Comparison of ENCODE assay signal across 8 cellular contexts in genomic region chrX:85003655-85004244, GRCh38. TPM values are rescaled to one million over a fixed set of nuclear protein-coding genes. Genes with fewer than 3 reads are reported as not detected.
A peak's percentile ranks its signal among the peaks of the same experiment; 100 is the strongest.
DNase-seq lines count a peak whose midpoint lies in the region; ATAC-seq and TF ChIP-seq lines count a peak whose summit lies in the region.

TSS of gene APOOL (plus strand) at chrX:85003877. CDS start at chrX:85003913, 36 bp downstream.

- H3K4me1 ChIP-seq in heart left ventricle: peaks cover 0 to 8% (median 0%) of the 10 kb centered on the region in 12 donors

- no peak for TF ChIP-seq POLR2A in heart left ventricle (IDR thresholded peaks at IDR 0.05)

- H3K9me3 Mint-ChIP-seq in type B pancreatic cell: no peaks in the 10 kb centered on the region

- peaks cover 5% of the 10 kb centered on the region for H3K36me3 Mint-ChIP-seq in type B pancreatic cell

- peak within 1 kb of the TSS; percentile 90 for H3K4me3 Mint-ChIP-seq in type B pancreatic cell

- WGBS in heart left ventricle, 4 donors: 0 to 54% (median 23%) methylated on average over 21 to 24 of the region's 24 CpGs

- peaks cover 0 to 4% (median 0%) of the 10 kb centered on the region in 9 donors for H3K27me3 ChIP-seq in heart left ventricle

- peak within 1 kb of the TSS; percentile 94 for H3K27ac Mint-ChIP-seq in type B pancreatic cell

- H3K27ac ChIP-seq in heart left ventricle: peak within 1 kb of the TSS in 11 of 12 donors; percentile 23 to 74 (median 54)

- no peaks in the 10 kb centered on the region for H3K9me3 ChIP-seq in heart left ventricle

- peak; percentile 98 for ATAC-seq in HG02642 (IDR thresholded peaks at IDR 0.05; ENCODE audit: poor library complexity, unreplicated experiment)
- peak; percentile 99 to 100 (median 100) for ATAC-seq in heart left ventricle

- H3K27me3 Mint-ChIP-seq in type B pancreatic cell: no peaks in the 10 kb centered on the region

- peak; percentile 63 for DNase-seq in GM10266 (ENCODE audit: extremely low spot score)
- DNase-seq in NCI-H128 (lab: John Stamatoyannopoulos, UW; ENCODE audit: unreplicated experiment): peak; percentile 20
- DNase-seq in SW 1271 (lab: John Stamatoyannopoulos, UW): peak; percentile 13 to 63
- peak; percentile 55 for DNase-seq in activated naive CD8-positive, alpha-beta T cell treated with anti-CD3 and anti-CD28 coated beads, Interleukin-2, amount 50 U/mL, for 16 hours (ENCODE audit: low read depth, low spot score)
- peak; percentile 86 to 90 (median 89) for DNase-seq in heart left ventricle
- DNase-seq in pons (ENCODE audit: low spot score): peak; percentile 87
- peak; percentile 77 for DNase-seq in type B pancreatic cell (ENCODE audit: extremely low spot score, unreplicated experiment)

- TF ChIP-seq CTCF in GM10266 (IDR thresholded peaks at IDR 0.05; ENCODE audit: control insufficient read depth, insufficient read depth, low read depth, missing control alignments) (no peak), heart left ventricle (IDR thresholded peaks at IDR 0.05) (no peak), type B pancreatic cell (conservative IDR thresholded peaks at IDR 0.05) (no peak)

- H3K36me3 ChIP-seq in heart left ventricle: no peaks in the 10 kb centered on the region

- H3K4me3 ChIP-seq in heart left ventricle: peak within 1 kb of the TSS; percentile 40 to 92 (median 68)

- intact Hi-C loops in heart left ventricle (cut with DNase I): no loop called here

- no peaks in the 10 kb centered on the region for H3K4me1 Mint-ChIP-seq in type B pancreatic cell (ENCODE audit: unreplicated experiment)

RNA-seq across cellular contexts. Expression of gene APOOL, which starts in this region (rescaled TPM):
- total RNA-seq in heart left ventricle: 10 to 100 TPM; 28.0 to 63.0 (median 50.2) TPM
- polyA plus RNA-seq in heart left ventricle: 10 to 100 TPM in 1 of 2 donors, 1 to 10 TPM in 1; 5.7 to 30.3 TPM
- total RNA-seq in type B pancreatic cell (ENCODE audit: low replicate concordance): 20.5 and 26.3 TPM in 2 replicates

Comparison
In these comparisons a context has a peak if more than half of its experiments do, and no peak if none do; other contexts are left out.
1. Peak in every context shown above with its lines: DNase-seq, ATAC-seq, H3K4me3 ChIP-seq and H3K27ac ChIP-seq.
2. DNase-seq: peak in every context shown above with its lines; median percentile 89 in heart left ventricle; 87 in pons; 77 in type B pancreatic cell; 63 in GM10266; 55 in activated naive CD8-positive, alpha-beta T cell treated with anti-CD3 and anti-CD28 coated beads, Interleukin-2, amount 50 U/mL, for 16 hours; 38 in SW 1271; 20 in NCI-H128.